Comparison of ENCODE assay signal across 16 cellular contexts in genomic region chr1:11528636-11529121, GRCh38. TPM values are rescaled to one million over a fixed set of nuclear protein-coding genes. Genes with fewer than 3 reads are reported as not detected.
A peak's percentile ranks its signal among the peaks of the same experiment; 100 is the strongest.
DNase-seq lines count a peak whose midpoint lies in the region; ATAC-seq and TF ChIP-seq lines count a peak whose summit lies in the region.
"Had no signal": no experiment of that assay in that cellular context is flagged by ENCODE, and none has a peak within 500 bp of the region (broad histone marks: within the 10 kb centered on the region; RNA-seq: fewer than 3 reads in every experiment).

No MANE protein-coding gene starts in this region.

- in situ Hi-C loops in HAP-1 (cut with MboI; ENCODE audit: low sequenced_read_pairs): no loop called here

- no peaks in the 10 kb centered on the region for H3K4me1 Mint-ChIP-seq in activated T-cell treated with anti-CD3 and anti-CD28 coated beads, Interleukin-2, amount 50 U/mL, for 4 hours (ENCODE audit: low read depth)
- H3K4me1 Mint-ChIP-seq in activated T-cell treated with anti-CD3 and anti-CD28 coated beads, Interleukin-2, amount 50 U/mL, for 24 hours (ENCODE audit: low read depth): no peaks in the 10 kb centered on the region
- H3K4me1 Mint-ChIP-seq in WTC11: peaks cover 2% of the 10 kb centered on the region; the same call in 1 of the 2 replicates
- H3K4me1 Mint-ChIP-seq in chondrocyte (ENCODE audit: low read depth): no peaks in the 10 kb centered on the region
- H3K4me1 Mint-ChIP-seq in stimulated activated naive B cell treated with anti-CD40 and anti-IgM and Interleukin-4, amounts not matched to agents 10 μg/mL and 1 μg/mL and 100 μg/mL, for 72 hours: no peaks in the 10 kb centered on the region
- H3K4me1 Mint-ChIP-seq: IgD-negative memory B cell had no signal

- peaks cover 8% of the 10 kb centered on the region; the same call in 1 of the 2 replicates for H3K27me3 ChIP-seq in HAP-1 (ENCODE audit: low read depth)

- no peaks in the 10 kb centered on the region for H3K27me3 Mint-ChIP-seq in activated T-cell treated with anti-CD3 and anti-CD28 coated beads, Interleukin-2, amount 50 U/mL, for 4 hours (ENCODE audit: low read depth)
- H3K27me3 Mint-ChIP-seq in activated T-cell treated with anti-CD3 and anti-CD28 coated beads, Interleukin-2, amount 50 U/mL, for 24 hours: no peaks in the 10 kb centered on the region
- H3K27me3 Mint-ChIP-seq in WTC11 (ENCODE audit: low read depth) (no peaks in the 10 kb centered on the region), chondrocyte (ENCODE audit: low read depth) (peaks cover 2% of the 10 kb centered on the region)
- H3K27me3 Mint-ChIP-seq in stimulated activated naive B cell treated with anti-CD40 and anti-IgM and Interleukin-4, amounts not matched to agents 10 μg/mL and 1 μg/mL and 100 μg/mL, for 72 hours: peaks cover 0 to 6% of the 10 kb centered on the region in 2 donors
- H3K27me3 Mint-ChIP-seq: IgD-negative memory B cell had no signal

- H3K36me3 ChIP-seq in HAP-1 (replicated peaks): no peaks in the 10 kb centered on the region

- H3K4me3 Mint-ChIP-seq in activated T-cell treated with anti-CD3 and anti-CD28 coated beads, Interleukin-2, amount 50 U/mL, for 4 hours: no peak overlapping the region
- no peak overlapping the region for H3K4me3 Mint-ChIP-seq in activated T-cell treated with anti-CD3 and anti-CD28 coated beads, Interleukin-2, amount 50 U/mL, for 24 hours
- H3K4me3 Mint-ChIP-seq in WTC11 (no peak overlapping the region), chondrocyte (ENCODE audit: unreplicated experiment) (no peak overlapping the region)
- H3K4me3 Mint-ChIP-seq in stimulated activated naive B cell treated with anti-CD40 and anti-IgM and Interleukin-4, amounts not matched to agents 10 μg/mL and 1 μg/mL and 100 μg/mL, for 72 hours: no peak overlapping the region
- H3K4me3 Mint-ChIP-seq: IgD-negative memory B cell had no signal

- no peaks in the 10 kb centered on the region for H3K9me3 ChIP-seq in HAP-1
- H3K9me3 ChIP-seq: Caco-2 had no signal

- TF ChIP-seq CTCF in WTC11 (IDR thresholded peaks at IDR 0.05) (no peak), chondrocyte (IDR thresholded peaks at IDR 0.05) (no peak)

- no peak overlapping the region for H3K27ac Mint-ChIP-seq in activated T-cell treated with anti-CD3 and anti-CD28 coated beads, Interleukin-2, amount 50 U/mL, for 24 hours
- H3K27ac Mint-ChIP-seq in WTC11 (no peak overlapping the region), chondrocyte (ENCODE audit: unreplicated experiment) (no peak overlapping the region)
- H3K27ac Mint-ChIP-seq in stimulated activated naive B cell treated with anti-CD40 and anti-IgM and Interleukin-4, amounts not matched to agents 10 μg/mL and 1 μg/mL and 100 μg/mL, for 72 hours: no peak overlapping the region

- CTCF ChIA-PET in WTC11 (lab: Charles Lee): interaction anchor here (0.6 to 2.1 kb wide), 3 partner anchors 43 to 136 kb away, joined by 3 to 5 read pairs (median 3); no protein-coding TSS in a partner anchor

- POLR2A ChIA-PET in WTC11 (lab: Charles Lee): no interaction called here

- no peak overlapping the region for H3K4me3 ChIP-seq in HAP-1

- no peaks in the 10 kb centered on the region for H3K36me3 Mint-ChIP-seq in activated T-cell treated with anti-CD3 and anti-CD28 coated beads, Interleukin-2, amount 50 U/mL, for 4 hours (ENCODE audit: insufficient read depth)
- H3K36me3 Mint-ChIP-seq in activated T-cell treated with anti-CD3 and anti-CD28 coated beads, Interleukin-2, amount 50 U/mL, for 24 hours (ENCODE audit: low read depth): no peaks in the 10 kb centered on the region
- no peaks in the 10 kb centered on the region for H3K36me3 Mint-ChIP-seq in WTC11
- no peaks in the 10 kb centered on the region for H3K36me3 Mint-ChIP-seq in chondrocyte (ENCODE audit: low read depth)
- H3K36me3 Mint-ChIP-seq in stimulated activated naive B cell treated with anti-CD40 and anti-IgM and Interleukin-4, amounts not matched to agents 10 μg/mL and 1 μg/mL and 100 μg/mL, for 72 hours: no peaks in the 10 kb centered on the region
- H3K36me3 Mint-ChIP-seq: IgD-negative memory B cell had no signal

- no peaks in the 10 kb centered on the region for H3K4me1 ChIP-seq in HAP-1
- H3K4me1 ChIP-seq: Caco-2 had no signal

- DNase-seq in activated T-cell treated with anti-CD3 and anti-CD28 coated beads, Interleukin-2, amount 50 U/mL, for 4 hours: no peak
- no peak for DNase-seq in activated T-cell treated with anti-CD3 and anti-CD28 coated beads, Interleukin-2, amount 50 U/mL, for 24 hours
- peak; percentile 6 for DNase-seq in WTC11 (ENCODE audit: low spot score)
- peak; percentile 72 for DNase-seq in chondrocyte (ENCODE audit: low spot score)
- peak; percentile 42 for DNase-seq in stimulated activated CD8-positive, alpha-beta memory T cell treated with anti-CD3 and anti-CD28 coated beads, Interleukin-4, amount 100 ng/mL, for 48 hours
- no peak for DNase-seq in HAP-1 (ENCODE audit: low spot score in 2 of 2)
- DNase-seq in stimulated activated naive B cell treated with anti-CD40 and anti-IgM and Interleukin-4, amounts not matched to agents 10 μg/mL and 1 μg/mL and 100 μg/mL, for 72 hours: no peak
- DNase-seq: AML-193, Caco-2, NCI-H2029, NCI-H510A had no signal

- H3K9me3 Mint-ChIP-seq in activated T-cell treated with anti-CD3 and anti-CD28 coated beads, Interleukin-2, amount 50 U/mL, for 4 hours: no peaks in the 10 kb centered on the region
- H3K9me3 Mint-ChIP-seq in activated T-cell treated with anti-CD3 and anti-CD28 coated beads, Interleukin-2, amount 50 U/mL, for 24 hours: no peaks in the 10 kb centered on the region
- H3K9me3 Mint-ChIP-seq in WTC11: no peaks in the 10 kb centered on the region
- H3K9me3 Mint-ChIP-seq in chondrocyte (ENCODE audit: low read depth): no peaks in the 10 kb centered on the region
- H3K9me3 Mint-ChIP-seq in stimulated activated naive B cell treated with anti-CD40 and anti-IgM and Interleukin-4, amounts not matched to agents 10 μg/mL and 1 μg/mL and 100 μg/mL, for 72 hours: no peaks in the 10 kb centered on the region
- H3K9me3 Mint-ChIP-seq: IgD-negative memory B cell had no signal

- peak; percentile 49 to 61 for ATAC-seq in activated T-cell treated with anti-CD3 and anti-CD28 coated beads, Interleukin-2, amount 50 U/mL, for 4 hours
- ATAC-seq in WTC11 (no peak), GM18858 (IDR thresholded peaks at IDR 0.05; ENCODE audit: unreplicated experiment) (no peak)
- ATAC-seq in stimulated activated naive B cell treated with anti-CD40 and anti-IgM and Interleukin-4, amounts not matched to agents 10 μg/mL and 1 μg/mL and 100 μg/mL, for 72 hours (replicated peaks): no peak
- ATAC-seq: HCT116, Panc1 had no signal

TF ChIP-seq in WTC11, 78 proteins besides CTCF, POLR2A, EP300 and RAD21:
- TF ChIP-seq USF2 (CRISPR knock-in tag; IDR thresholded peaks at IDR 0.05) (no peak), CREB1 (CRISPR knock-in tag; IDR thresholded peaks at IDR 0.05) (no peak), ZNF416 (CRISPR knock-in tag; IDR thresholded peaks at IDR 0.05) (no peak), ZBTB43 (CRISPR knock-in tag; IDR thresholded peaks at IDR 0.05) (no peak)

RNA-seq across cellular contexts. Expression of gene DISP3, which starts 49.7 kb away (rescaled TPM):
- under 1 TPM; 0.23 to 0.57 (median 0.29) TPM for total RNA-seq in activated T-cell treated with anti-CD3 and anti-CD28 coated beads, Interleukin-2, amount 50 U/mL, for 4 hours
- total RNA-seq in WTC11 (2021): 5.9 to 6.1 TPM (median 6.0 TPM) in 3 replicates
- 0.05 to 0.21 TPM in 2 of 3 replicates, not detected in the other for total RNA-seq in chondrocyte
- total RNA-seq: LHCN-M2 had no signal

Comparison
In these comparisons a context has a peak if more than half of its experiments do, and no peak if none do; other contexts are left out.
1. ATAC-seq: peak in activated T-cell treated with anti-CD3 and anti-CD28 coated beads, Interleukin-2, amount 50 U/mL, for 4 hours (2 of 2); none in WTC11 (single experiment), stimulated activated naive B cell treated with anti-CD40 and anti-IgM and Interleukin-4, amounts not matched to agents 10 μg/mL and 1 μg/mL and 100 μg/mL, for 72 hours (0 of 2) and GM18858 (single experiment).
2. DNase-seq: peak in WTC11 (single experiment), chondrocyte (single experiment) and stimulated activated CD8-positive, alpha-beta memory T cell treated with anti-CD3 and anti-CD28 coated beads, Interleukin-4, amount 100 ng/mL, for 48 hours (single experiment); none in activated T-cell treated with anti-CD3 and anti-CD28 coated beads, Interleukin-2, amount 50 U/mL, for 4 hours (single experiment), activated T-cell treated with anti-CD3 and anti-CD28 coated beads, Interleukin-2, amount 50 U/mL, for 24 hours (single experiment), HAP-1 (0 of 2) and stimulated activated naive B cell treated with anti-CD40 and anti-IgM and Interleukin-4, amounts not matched to agents 10 μg/mL and 1 μg/mL and 100 μg/mL, for 72 hours (single experiment).